In genomic region chr17:79838541-79839274, GRCh38 we compare ENCODE assay signal across 8 cellular contexts. TPM values are rescaled to one million over a fixed set of nuclear protein-coding genes. Genes with fewer than 3 reads are reported as not detected.
A peak's percentile ranks its signal among the peaks of the same experiment; 100 is the strongest.
DNase-seq lines count a peak whose midpoint lies in the region; ATAC-seq and TF ChIP-seq lines count a peak whose summit lies in the region.

No MANE protein-coding gene starts in this region.

- H3K36me3 ChIP-seq in suprapubic skin, result peaks cover 18% of the 10 kb centered on the region

- H3K4me3 Mint-ChIP-seq in endothelial cell (ENCODE audit: unreplicated experiment), result peak overlapping the region; percentile 93

- peaks cover 8% of the 10 kb centered on the region for H3K4me1 Mint-ChIP-seq in endothelial cell (ENCODE audit: unreplicated experiment)

- peaks cover 34% of the 10 kb centered on the region for H3K27me3 ChIP-seq in suprapubic skin

- H3K9me3 ChIP-seq in suprapubic skin, result no peaks in the 10 kb centered on the region

- H3K9me3 Mint-ChIP-seq in endothelial cell (ENCODE audit: unreplicated experiment), result no peaks in the 10 kb centered on the region

- peaks cover 79% of the 10 kb centered on the region for H3K4me1 ChIP-seq in suprapubic skin

- TF ChIP-seq CTCF in endothelial cell (IDR thresholded peaks at IDR 0.05; ENCODE audit: unreplicated experiment), result no peak
- no peak for TF ChIP-seq CTCF in suprapubic skin (IDR thresholded peaks at IDR 0.05)

- H3K36me3 Mint-ChIP-seq in endothelial cell (ENCODE audit: low read depth, unreplicated experiment), result peaks cover 4% of the 10 kb centered on the region

- peak overlapping the region; percentile 96 for H3K27ac ChIP-seq in suprapubic skin

- WGBS in suprapubic skin, result 1% methylated on average over 21 of the region's 67 CpGs

- TF ChIP-seq POLR2A in suprapubic skin (IDR thresholded peaks at IDR 0.05), result no peak

- ATAC-seq in HG02840 (IDR thresholded peaks at IDR 0.05; ENCODE audit: low FRiP score, unreplicated experiment), result peak; percentile 22

- DNase-seq in NCI-H1417 (lab: John Stamatoyannopoulos, UW) (peak; percentile 59 to 72 (median 66)), NCI-H1417 treated with DMSO at 0.1 percent for 48 hours (lab: John Stamatoyannopoulos, UW) (no peak), NCI-H345 treated with DMSO at 0.1 percent for 48 hours (lab: John Stamatoyannopoulos, UW; ENCODE audit: unreplicated experiment) (peak; percentile 56), endothelial cell (ENCODE audit: low spot score) (peak; percentile 57), midbrain (lab: John Stamatoyannopoulos, UW) (peak; percentile 76), suprapubic skin (ENCODE audit: low spot score in 2 of 2) (no peak)
- DNase-seq in activated CD8-positive, alpha-beta memory T cell treated with anti-CD3 and anti-CD28 coated beads for 24 hours, result peak; percentile 83

- peak overlapping the region; percentile 87 for H3K4me3 ChIP-seq in suprapubic skin

- TF ChIP-seq EP300 in suprapubic skin (IDR thresholded peaks at IDR 0.05), result no peak

- H3K27me3 Mint-ChIP-seq in endothelial cell (ENCODE audit: unreplicated experiment), result peaks cover 43% of the 10 kb centered on the region

- no peak overlapping the region for H3K27ac Mint-ChIP-seq in endothelial cell (ENCODE audit: unreplicated experiment)

RNA-seq across cellular contexts. Expression of gene CBX4, which starts 0.5 kb away (rescaled TPM):
- total RNA-seq in endothelial cell (ENCODE audit: unreplicated experiment) (6.8 TPM), suprapubic skin (10 to 100 TPM; 33.0 to 47.7 (median 38.0) TPM)

RNA-seq across cellular contexts. Expression of gene CBX8, which starts 41.8 kb away (rescaled TPM):
- total RNA-seq in endothelial cell (ENCODE audit: unreplicated experiment), result 3.3 TPM
- total RNA-seq in suprapubic skin, result 1 to 10 TPM; 2.3 to 6.4 (median 3.1) TPM

Comparison
In these comparisons a context has a peak if more than half of its experiments do, and no peak if none do; other contexts are left out.
1. DNase-seq: peak in NCI-H1417 (3 of 3), NCI-H345 treated with DMSO at 0.1 percent for 48 hours (single experiment), activated CD8-positive, alpha-beta memory T cell treated with anti-CD3 and anti-CD28 coated beads for 24 hours (single experiment), endothelial cell (single experiment) and midbrain (single experiment); none in NCI-H1417 treated with DMSO at 0.1 percent for 48 hours (single experiment) and suprapubic skin (0 of 2).